27 cellular contexts compared by ENCODE assay signal in genomic region chr19:38956264-38956663, GRCh38. TPM values are rescaled to one million over a fixed set of nuclear protein-coding genes. Genes with fewer than 3 reads are reported as not detected.
"Had no signal": no experiment of that assay in that cellular context is flagged by ENCODE, and none has a peak within 500 bp of the region (broad histone marks: within the 10 kb centered on the region; RNA-seq: fewer than 3 reads in every experiment).

No MANE protein-coding gene starts in this region.

- H3K4me2 ChIP-seq: neural progenitor cell had no signal

- H3K27me3 ChIP-seq: neural progenitor cell, pancreas, right lobe of liver, sigmoid colon, suprapubic skin, testis, tibial artery, transverse colon, upper lobe of right lung, uterus had no signal

- H3K36me3 ChIP-seq: neural progenitor cell, pancreas, right lobe of liver, transverse colon, upper lobe of right lung, uterus had no signal

- H3K4me3 ChIP-seq: neural progenitor cell, pancreas, psoas muscle, right lobe of liver, sigmoid colon, suprapubic skin, testis, tibial artery, transverse colon, upper lobe of right lung, uterus had no signal

- DNase-seq: naive thymus-derived CD4-positive, alpha-beta T cell; natural killer cell; occipital lobe; pancreas; psoas muscle; right cardiac atrium; right lobe of liver; sigmoid colon; small intestine; stimulated activated CD4-positive, alpha-beta T cell treated with anti-CD3 and anti-CD28 coated beads, Interleukin-15, amount 100 ng/mL, for 24 hours; stimulated activated CD4-positive, alpha-beta T cell treated with anti-CD3 and anti-CD28 coated beads, Interleukin-4, amount 100 ng/mL, for 1 hour; stimulated activated CD4-positive, alpha-beta T cell treated with anti-CD3 and anti-CD28 coated beads, Interleukin-4, amount 100 ng/mL, for 4 hours; stimulated activated CD8-positive, alpha-beta memory T cell treated with anti-CD3 and anti-CD28 coated beads, Interleukin-4, amount 100 ng/mL, for 48 hours; stimulated activated naive CD4-positive, alpha-beta T cell; stimulated activated naive CD8-positive, alpha-beta T cell treated with anti-CD3 and anti-CD28 coated beads, Interleukin-15, amount 100 ng/mL, for 72 hours; stimulated activated naive CD8-positive, alpha-beta T cell treated with anti-CD3 and anti-CD28 coated beads, Interleukin-15, Interleukin-2, amounts not matched to agents 100 U/mL and 50 U/mL, for 24 hours; substantia nigra; testis; tibial artery; transverse colon; upper lobe of right lung; uterus had no signal

- H3K4me1 ChIP-seq: neural progenitor cell, psoas muscle, sigmoid colon, suprapubic skin, testis, tibial artery, transverse colon, upper lobe of right lung, uterus had no signal

- H2AFZ ChIP-seq: neural progenitor cell had no signal

- H3K9me3 ChIP-seq: pancreas, psoas muscle, right lobe of liver, sigmoid colon, suprapubic skin, testis, tibial artery, transverse colon, upper lobe of right lung, uterus had no signal

- ATAC-seq: naive thymus-derived CD4-positive, alpha-beta T cell; natural killer cell; pancreas; psoas muscle; right cardiac atrium; right lobe of liver; stimulated activated memory B cell treated with anti-CD40 and anti-IgM and Interleukin-4, amounts not matched to agents 10 μg/mL and 1 μg/mL and 100 μg/mL, for 72 hours; stimulated activated naive CD8-positive, alpha-beta T cell treated with anti-CD3 and anti-CD28 coated beads, Interleukin-15, amount 100 ng/mL, for 72 hours; stimulated activated naive CD8-positive, alpha-beta T cell treated with anti-CD3 and anti-CD28 coated beads, Interleukin-15, Interleukin-2, amounts not matched to agents 100 U/mL and 50 U/mL, for 24 hours; upper lobe of right lung had no signal

- FAIRE-seq: pancreas, small intestine had no signal

- H3K27ac ChIP-seq: neural progenitor cell, pancreas, psoas muscle, right lobe of liver, sigmoid colon, suprapubic skin, testis, tibial artery, transverse colon, upper lobe of right lung, uterus had no signal

RNA-seq across cellular contexts. Expression of gene FBXO17, which starts 19.3 kb away (rescaled TPM):
- total RNA-seq: naive thymus-derived CD4-positive, alpha-beta T cell; natural killer cell had no signal
- polyA plus RNA-seq: naive thymus-derived CD4-positive, alpha-beta T cell; neural cell had no signal

RNA-seq across cellular contexts. Expression of gene CCER2, which starts 44.3 kb away (rescaled TPM):
- total RNA-seq: transverse colon, urinary bladder had no signal
- polyA plus RNA-seq: naive thymus-derived CD4-positive, alpha-beta T cell had no signal
